ENCODE assay signal across 8 cellular contexts in genomic region chr6:692858-693736, GRCh38. TPM values are rescaled to one million over a fixed set of nuclear protein-coding genes. Genes with fewer than 3 reads are reported as not detected.
DNase-seq lines count a peak whose midpoint lies in the region; ATAC-seq and FAIRE-seq lines count a peak whose summit lies in the region.

Gene EXOC2, minus strand, starts transcription at chr6:693139. Its CDS starts 55,321 bp downstream, at chr6:637818.

- H2AK5ac ChIP-seq in neuronal stem cell (ENCODE audit: low read depth, low read length) = peak within 1 kb of the TSS; percentile 40

- no peak within 1 kb of the TSS for H3K4ac ChIP-seq in neuronal stem cell (ENCODE audit: low read length)

- peak; percentile 86 for ATAC-seq in GM21786 (IDR thresholded peaks at IDR 0.05; ENCODE audit: unreplicated experiment)

- H3K23ac ChIP-seq in neuronal stem cell (ENCODE audit: low read depth, low read length, poor library complexity) = peak within 1 kb of the TSS; percentile 92

- DNase-seq in SK-MEL-5 (ENCODE audit: low read depth, low spot score) (peak; percentile 91), frontal cortex (ENCODE audit: low spot score in 2 of 2) (peak; percentile 86 to 87), neuronal stem cell (ENCODE audit: low spot score) (peak; percentile 81)
- DNase-seq in activated naive CD4-positive, alpha-beta T cell (lab: John Stamatoyannopoulos, UW) = peak; percentile 42 to 78 (median 56)

- peak within 1 kb of the TSS; percentile 72 for H3K14ac ChIP-seq in neuronal stem cell (ENCODE audit: low read length)

- no peak within 1 kb of the TSS for H2BK15ac ChIP-seq in neuronal stem cell (ENCODE audit: low read length)

- H3K4me3 ChIP-seq in neuronal stem cell (ENCODE audit: low read length in 2 of 2) (peak within 1 kb of the TSS; percentile 96), subcutaneous abdominal adipose tissue (ENCODE audit: low read depth in 1 of 5, low read length in 5 of 5) (peak within 1 kb of the TSS; percentile 93 to 99 (median 96))

- H2BK5ac ChIP-seq in neuronal stem cell (ENCODE audit: low read length) = no peak within 1 kb of the TSS

- no CpG with 5 or more reads among the region's 64 CpGs for WGBS in neuronal stem cell (ENCODE audit: extremely low coverage in 2 of 2, insufficient read length in 2 of 2, insufficient replicate concordance in 1 of 2), 2 donors

- H3K9me3 ChIP-seq in ES-I3 (ENCODE audit: control insufficient read depth, insufficient read depth, low read length) = no peaks in the 10 kb centered on the region
- no peaks in the 10 kb centered on the region for H3K9me3 ChIP-seq in KOPT-K1 (ENCODE audit: insufficient read depth, low read length, poor library complexity, severe bottlenecking)
- no peaks in the 10 kb centered on the region for H3K9me3 ChIP-seq in neuronal stem cell (replicated peaks in 1 of 2; ENCODE audit: control insufficient read depth in 2 of 2, insufficient read depth in 1 of 2, low read depth in 1 of 2, low read length in 2 of 2)
- no peaks in the 10 kb centered on the region for H3K9me3 ChIP-seq in subcutaneous abdominal adipose tissue (ENCODE audit: control insufficient read depth in 5 of 5, low read length in 5 of 5)

- peak within 1 kb of the TSS; percentile 85 for H3K4me2 ChIP-seq in neuronal stem cell (ENCODE audit: insufficient read depth, low read length, poor library complexity, severe bottlenecking)

- peaks cover 6% of the 10 kb centered on the region for H3K79me1 ChIP-seq in neuronal stem cell (ENCODE audit: low read depth, low read length)

- no peak within 1 kb of the TSS for H2BK120ac ChIP-seq in neuronal stem cell (ENCODE audit: low read depth, low read length)

- H3K27me3 ChIP-seq in neuronal stem cell (ENCODE audit: control insufficient read depth in 3 of 3, insufficient read depth in 3 of 3, low read depth in 1 of 3, low read length in 3 of 3) (no peaks in the 10 kb centered on the region), subcutaneous abdominal adipose tissue (ENCODE audit: control insufficient read depth in 5 of 5, insufficient read depth in 4 of 5, low read length in 5 of 5) (peaks cover 0 to 4% (median 0%) of the 10 kb centered on the region in 5 donors)

- in situ Hi-C loops in SK-MEL-5 (cut with HindIII; ENCODE audit: low pct_unique_long_range_greater_than_20kb, low sequenced_read_pairs) = no loop called here

- peak within 1 kb of the TSS; percentile 60 for H3K9ac ChIP-seq in ES-I3 (ENCODE audit: low read depth, low read length)
- peak within 1 kb of the TSS; percentile 91 for H3K9ac ChIP-seq in neuronal stem cell (ENCODE audit: low read depth, low read length, poor library complexity)
- H3K9ac ChIP-seq in subcutaneous abdominal adipose tissue (ENCODE audit: low read length in 5 of 5) = peak within 1 kb of the TSS in 4 of 5 donors; percentile 77 to 89 (median 84)

- H2BK12ac ChIP-seq in neuronal stem cell (ENCODE audit: low read length) = no peak within 1 kb of the TSS

- H2AFZ ChIP-seq in neuronal stem cell (ENCODE audit: low read length) = peak within 1 kb of the TSS; percentile 92

- no peak within 1 kb of the TSS for H4K91ac ChIP-seq in neuronal stem cell (ENCODE audit: low read depth, low read length, poor library complexity)

- H3K18ac ChIP-seq in neuronal stem cell (ENCODE audit: low read length) = peak within 1 kb of the TSS; percentile 88

- H3K36me3 ChIP-seq in ES-I3 (ENCODE audit: insufficient read depth, low read length) (no peaks in the 10 kb centered on the region), KOPT-K1 (ENCODE audit: insufficient read depth, low read length) (peaks cover 22% of the 10 kb centered on the region), neuronal stem cell (replicated peaks in 1 of 2; ENCODE audit: control insufficient read depth in 2 of 2, insufficient read depth in 2 of 2, low read length in 2 of 2) (peaks cover 7 to 22% of the 10 kb centered on the region in 2 donors), subcutaneous abdominal adipose tissue (ENCODE audit: control insufficient read depth in 5 of 5, insufficient read depth in 5 of 5, low read length in 5 of 5) (peaks cover 0 to 5% (median 4%) of the 10 kb centered on the region in 5 donors)

- no peak for FAIRE-seq in frontal cortex (lab: Jason Lieb, UNC)

- H3K4me1 ChIP-seq in ES-I3 (ENCODE audit: insufficient read depth, low read length) = no peaks in the 10 kb centered on the region
- peaks cover 2 to 7% of the 10 kb centered on the region in 2 donors for H3K4me1 ChIP-seq in neuronal stem cell (ENCODE audit: control insufficient read depth in 2 of 2, insufficient read depth in 1 of 2, low read depth in 1 of 2, low read length in 2 of 2)
- peaks cover 3 to 24% (median 18%) of the 10 kb centered on the region in 5 donors for H3K4me1 ChIP-seq in subcutaneous abdominal adipose tissue (ENCODE audit: control insufficient read depth in 5 of 5, insufficient read depth in 5 of 5, low read length in 5 of 5)

- peak within 1 kb of the TSS; percentile 95 for H4K8ac ChIP-seq in neuronal stem cell (ENCODE audit: low read depth, low read length)

- H3K27ac ChIP-seq in KOPT-K1 (ENCODE audit: low read depth, low read length, poor library complexity, severe bottlenecking) (peak within 1 kb of the TSS; percentile 70), neuronal stem cell (replicated peaks; ENCODE audit: low read length) (peak within 1 kb of the TSS; percentile 81), subcutaneous abdominal adipose tissue (ENCODE audit: low read depth, low read length) (no peak within 1 kb of the TSS)

RNA-seq across cellular contexts. Expression of gene EXOC2, which starts in this region (rescaled TPM):
- total RNA-seq in SK-MEL-5 (2014; rRNA removed; shearing (Covaris generic)) = 67.3 and 69.1 TPM in 2 replicates
- polyA plus RNA-seq in SK-MEL-5 (2015; cell fraction: cytosol; rRNA removed) = 27.9 and 47.1 TPM in 2 replicates
- 24.1 and 37.4 TPM in 2 replicates for polyA plus RNA-seq in SK-MEL-5 (2015; cell fraction: nucleus; rRNA removed)
- 61.6 TPM for total RNA-seq in frontal cortex
- polyA plus RNA-seq in neuronal stem cell (2013, experiment 1 of 2) = 18.9 TPM
- 19.1 TPM for polyA plus RNA-seq in neuronal stem cell (2013, experiment 2 of 2)
